In the genomic region with DNA sequence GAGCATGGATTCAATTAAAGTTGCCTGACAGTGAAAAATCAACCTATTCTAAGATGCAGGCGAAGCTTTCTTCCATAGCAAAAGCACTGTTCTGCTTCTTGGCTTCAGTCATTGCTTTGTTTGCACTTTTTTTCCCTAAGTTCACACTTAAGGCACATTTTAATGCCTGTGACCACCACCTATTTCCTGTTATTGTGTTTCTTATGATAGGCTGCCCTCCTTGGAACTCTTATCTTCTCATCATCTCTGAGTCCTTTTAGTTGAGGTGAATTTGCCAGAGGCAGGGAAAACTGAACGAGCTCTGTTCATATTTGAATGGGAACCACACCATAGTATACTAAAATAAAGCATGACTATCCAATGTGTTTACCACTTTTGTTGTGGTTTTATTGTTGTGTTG, we compare ENCODE assay signal across 20 cellular contexts.
DNase-seq lines count a peak whose midpoint lies in the region; TF ChIP-seq lines count a peak whose summit lies in the region.
"Had no signal": no experiment of that assay in that cellular context is flagged by ENCODE, and none has a peak within 500 bp of the region (broad histone marks: within the 10 kb centered on the region; RNA-seq: fewer than 3 reads in every experiment).

No MANE protein-coding gene starts in this region.

- WGBS in mammary epithelial cell (ENCODE audit: low coverage, missing lambda C conversion rate), result 56% methylated on average over 2 of the region's 2 CpGs

- H3K79me2 ChIP-seq in mammary epithelial cell (ENCODE audit: insufficient read depth, low read length), result no peaks in the 10 kb centered on the region
- no peaks in the 10 kb centered on the region for H3K79me2 ChIP-seq in neural cell (replicated peaks; ENCODE audit: insufficient read depth, low read length)

- DNase-seq in ELR (ENCODE audit: low read depth) (peak; percentile 43), HT1080 (ENCODE audit: low read depth) (peak; percentile 6), mammary epithelial cell (no peak), HK-2 (ENCODE audit: unreplicated experiment) (no peak), nephron progenitor cell (no peak)
- DNase-seq in T-helper 2 cell treated with Interferon-gamma antibody and Interleukin-4, amounts not matched to agents 5 μg/mL and 100 μg/mL, for 36 hours (ENCODE audit: low spot score), result no peak
- DNase-seq: ACHN; CD4-positive, alpha-beta T cell; COR-L47; DMS79; GM23248; NCI-H1105; NCI-H146; NCI-H2029; NCI-H2171; NCI-H526 treated with DMSO at 0.1 percent for 48 hours; SHP77 had no signal

- H3K27ac Mint-ChIP-seq in T-helper 2 cell treated with Interferon-gamma antibody and Interleukin-4, amounts not matched to agents 5 μg/mL and 100 μg/mL, for 36 hours, result no peak overlapping the region
- no peak overlapping the region for H3K27ac Mint-ChIP-seq in nephron progenitor cell
- H3K27ac Mint-ChIP-seq: CD4-positive, alpha-beta T cell had no signal

- H3K9me3 ChIP-seq in mammary epithelial cell (replicated peaks; ENCODE audit: insufficient read depth, low read length) (no peaks in the 10 kb centered on the region), neural cell (ENCODE audit: low read length) (no peaks in the 10 kb centered on the region)
- H3K9me3 ChIP-seq: BLaER1 had no signal

- H3K36me3 Mint-ChIP-seq in T-helper 2 cell treated with Interferon-gamma antibody and Interleukin-4, amounts not matched to agents 5 μg/mL and 100 μg/mL, for 36 hours (ENCODE audit: low read depth), result no peaks in the 10 kb centered on the region
- H3K36me3 Mint-ChIP-seq in nephron progenitor cell (ENCODE audit: low read depth), result no peaks in the 10 kb centered on the region

- no peaks in the 10 kb centered on the region for H3K27me3 Mint-ChIP-seq in T-helper 2 cell treated with Interferon-gamma antibody and Interleukin-4, amounts not matched to agents 5 μg/mL and 100 μg/mL, for 36 hours (ENCODE audit: low read depth)
- H3K27me3 Mint-ChIP-seq in nephron progenitor cell (ENCODE audit: low read depth, poor library complexity), result peaks cover 3% of the 10 kb centered on the region
- H3K27me3 Mint-ChIP-seq: CD4-positive, alpha-beta T cell had no signal

- TF ChIP-seq RAD21 in neural cell (conservative IDR thresholded peaks at IDR 0.05), result no peak

- H3K4me3 ChIP-seq in mammary epithelial cell (replicated peaks in 1 of 3; ENCODE audit: insufficient read depth in 1 of 3, low read depth in 2 of 3, low read length in 3 of 3), result no peak overlapping the region
- H3K4me3 ChIP-seq in neural cell (ENCODE audit: low read length), result no peak overlapping the region
- H3K4me3 ChIP-seq: BLaER1, GM23248, K562 had no signal

- in situ Hi-C loops in mammary epithelial cell (cut with MboI; ENCODE audit: low sequenced_read_pairs in 2 of 2), result no loop called here

- peaks cover 3% of the 10 kb centered on the region for H3K4me1 Mint-ChIP-seq in T-helper 2 cell treated with Interferon-gamma antibody and Interleukin-4, amounts not matched to agents 5 μg/mL and 100 μg/mL, for 36 hours (ENCODE audit: low read depth)
- no peaks in the 10 kb centered on the region for H3K4me1 Mint-ChIP-seq in nephron progenitor cell

- no peaks in the 10 kb centered on the region for H3K9me2 ChIP-seq in neural cell (ENCODE audit: insufficient read depth, low read length)

- H3K27ac ChIP-seq in mammary epithelial cell (ENCODE audit: insufficient read depth, low read depth, low read length) (no peak overlapping the region), neural cell (ENCODE audit: low read length) (peak overlapping the region; percentile 9)
- H3K27ac ChIP-seq: BLaER1, GM23248 had no signal

- H3K27me3 ChIP-seq in mammary epithelial cell (ENCODE audit: insufficient read depth, low read length) (no peaks in the 10 kb centered on the region), neural cell (ENCODE audit: insufficient read depth, low read depth, low read length) (no peaks in the 10 kb centered on the region)
- H3K27me3 ChIP-seq: BLaER1 had no signal

- intact Hi-C loops in mammary epithelial cell (cut with micrococcal nuclease), result no loop called here

- no peak for TF ChIP-seq EP300 in neural cell (conservative IDR thresholded peaks at IDR 0.05; ENCODE audit: poor library complexity, severe bottlenecking)

- dilution Hi-C loops in mammary epithelial cell (cut with HindIII; ENCODE audit: low sequenced_read_pairs), result no loop called here

- no peak overlapping the region for H3K9ac ChIP-seq in mammary epithelial cell (ENCODE audit: insufficient read depth, low read length)
- H3K9ac ChIP-seq in neural cell (ENCODE audit: low read length), result no peak overlapping the region
- H3K9ac ChIP-seq: BLaER1, GM23248 had no signal

- H3F3A ChIP-seq in neural cell (ENCODE audit: insufficient read depth, low read length, poor library complexity, severe bottlenecking), result peaks cover 3% of the 10 kb centered on the region

- no peaks in the 10 kb centered on the region for H3K36me3 ChIP-seq in mammary epithelial cell (ENCODE audit: insufficient read depth, low read length)
- H3K36me3 ChIP-seq in neural cell (ENCODE audit: insufficient read depth, low read length), result no peaks in the 10 kb centered on the region
- H3K36me3 ChIP-seq: BLaER1 had no signal

- H3K4me2 ChIP-seq in mammary epithelial cell (ENCODE audit: insufficient read depth, low read depth, low read length) (no peak overlapping the region), neural cell (ENCODE audit: low read length) (no peak overlapping the region)
- H3K4me2 ChIP-seq: BLaER1 had no signal

- no peaks in the 10 kb centered on the region for H3K9me3 Mint-ChIP-seq in T-helper 2 cell treated with Interferon-gamma antibody and Interleukin-4, amounts not matched to agents 5 μg/mL and 100 μg/mL, for 36 hours
- no peaks in the 10 kb centered on the region for H3K9me3 Mint-ChIP-seq in nephron progenitor cell
- H3K9me3 Mint-ChIP-seq: CD4-positive, alpha-beta T cell had no signal

- CTCF ChIA-PET in mammary epithelial cell (lab: Charles Lee; ENCODE audit: low non-redundant PET), result no interaction called here

- peaks cover 45% of the 10 kb centered on the region for H3K4me1 ChIP-seq in mammary epithelial cell (ENCODE audit: insufficient read depth, low read length)

- H4K20me1 ChIP-seq in mammary epithelial cell (ENCODE audit: insufficient read depth, low read length) (no peaks in the 10 kb centered on the region), neural cell (ENCODE audit: insufficient read depth) (no peaks in the 10 kb centered on the region)
- H4K20me1 ChIP-seq: BLaER1 had no signal

- no TSS peak for BruUV-seq in mammary epithelial cell (replicated peaks; lab: Mats Ljungman, UMichigan)

- H2AFZ ChIP-seq in mammary epithelial cell (ENCODE audit: low read depth, low read length) (peak overlapping the region; percentile 48), neural cell (ENCODE audit: low read depth, low read length) (no peak overlapping the region)
- H2AFZ ChIP-seq: GM23248 had no signal

- no peak for TF ChIP-seq CTCF in mammary epithelial cell (conservative IDR thresholded peaks at IDR 0.05 in 1 of 2, IDR thresholded peaks at IDR 0.05 in 1 of 2; ENCODE audit: extremely low read depth in 1 of 2, insufficient read depth in 1 of 2, low read depth in 1 of 2, low read length in 2 of 2)
- no peak for TF ChIP-seq CTCF in neural cell (IDR thresholded peaks at IDR 0.05; ENCODE audit: poor library complexity, severe bottlenecking)
- TF ChIP-seq CTCF in nephron progenitor cell (IDR thresholded peaks at IDR 0.05), result no peak

- H3K4me3 Mint-ChIP-seq in T-helper 2 cell treated with Interferon-gamma antibody and Interleukin-4, amounts not matched to agents 5 μg/mL and 100 μg/mL, for 36 hours, result no peak overlapping the region
- H3K4me3 Mint-ChIP-seq in nephron progenitor cell, result no peak overlapping the region
- H3K4me3 Mint-ChIP-seq: CD4-positive, alpha-beta T cell had no signal

TF ChIP-seq in neural cell, 6 proteins besides CTCF, POLR2A, EP300 and RAD21:
- no peak for TF ChIP-seq REST (IDR thresholded peaks at IDR 0.05; ENCODE audit: borderline replicate concordance)
- no peak for TF ChIP-seq MXI1 (conservative IDR thresholded peaks at IDR 0.05; ENCODE audit: poor library complexity, severe bottlenecking)
- TF ChIP-seq EZH2 (IDR thresholded peaks at IDR 0.05; ENCODE audit: borderline replicate concordance, insufficient read depth, low read length, poor library complexity, severe bottlenecking), result no peak
- no peak for TF ChIP-seq TAF1 (IDR thresholded peaks at IDR 0.05; ENCODE audit: low read depth)
- no peak for TF ChIP-seq POLR2AphosphoS5 (IDR thresholded peaks at IDR 0.05)
- TF ChIP-seq SMC3 (conservative IDR thresholded peaks at IDR 0.05; ENCODE audit: poor library complexity), result no peak

Comparison
In these comparisons a context has a peak if more than half of its experiments do, and no peak if none do; other contexts are left out.
1. DNase-seq: peak in ELR (single experiment) and HT1080 (single experiment); none in mammary epithelial cell (single experiment), HK-2 (single experiment), T-helper 2 cell treated with Interferon-gamma antibody and Interleukin-4, amounts not matched to agents 5 μg/mL and 100 μg/mL, for 36 hours (single experiment) and nephron progenitor cell (single experiment).